16 cellular contexts compared by ENCODE assay signal in genomic region chr11:79077684-79078379, GRCh38.
"Had no signal": no experiment of that assay in that cellular context is flagged by ENCODE, and none has a peak within 500 bp of the region (broad histone marks: within the 10 kb centered on the region; RNA-seq: fewer than 3 reads in every experiment).

No MANE protein-coding gene starts in this region.

- H3K9me3 Mint-ChIP-seq: activated CD4-positive, alpha-beta T cell treated with anti-CD3 and anti-CD28 coated beads, Interleukin-2, amount 10 ng/mL, durations not matched to agents 7 days and 5 days had no signal

- H3K27ac Mint-ChIP-seq: activated CD4-positive, alpha-beta T cell treated with anti-CD3 and anti-CD28 coated beads, Interleukin-2, amount 10 ng/mL, durations not matched to agents 7 days and 5 days; activated naive CD8-positive, alpha-beta T cell had no signal

- H3K4me1 Mint-ChIP-seq: activated CD4-positive, alpha-beta T cell treated with anti-CD3 and anti-CD28 coated beads, Interleukin-2, amount 10 ng/mL, durations not matched to agents 7 days and 5 days had no signal

- H3K4me3 Mint-ChIP-seq: activated CD4-positive, alpha-beta T cell treated with anti-CD3 and anti-CD28 coated beads, Interleukin-2, amount 10 ng/mL, durations not matched to agents 7 days and 5 days; activated naive CD8-positive, alpha-beta T cell had no signal

- DNase-seq: activated CD4-positive, alpha-beta T cell treated with anti-CD3 and anti-CD28 coated beads, Interleukin-2, amount 10 ng/mL, durations not matched to agents 7 days and 5 days; activated CD8-positive, alpha-beta memory T cell treated with anti-CD3 and anti-CD28 coated beads, Interleukin-2, amount 50 U/mL, for 48 hours; activated gamma-delta T cell treated with Interleukin-2 at 50 U/mL for 16 hours; amygdala; brain microvascular endothelial cell; dorsolateral prefrontal cortex; hippocampal formation; posterior cingulate gyrus; right cardiac atrium; stimulated activated CD4-positive, alpha-beta T cell treated with anti-CD3 and anti-CD28 coated beads, Interleukin-4, amount 100 ng/mL, for 24 hours; stimulated activated naive CD4-positive, alpha-beta T cell; tibial artery had no signal

- H3K4me1 ChIP-seq: vagina had no signal

- H3K36me3 Mint-ChIP-seq: activated naive CD8-positive, alpha-beta T cell had no signal

- H3K36me3 ChIP-seq: brain microvascular endothelial cell, tibial artery, vagina had no signal

- ATAC-seq: esophagus mucosa, right cardiac atrium had no signal

- H3K27me3 ChIP-seq: brain microvascular endothelial cell, dorsolateral prefrontal cortex, tibial artery, vagina had no signal

- H3K27ac ChIP-seq: brain microvascular endothelial cell, skin epidermis, tibial artery, vagina had no signal

- H3K27me3 Mint-ChIP-seq: activated CD4-positive, alpha-beta T cell treated with anti-CD3 and anti-CD28 coated beads, Interleukin-2, amount 10 ng/mL, durations not matched to agents 7 days and 5 days had no signal

- H3K9me3 ChIP-seq: tibial artery, vagina had no signal

- H3K4me3 ChIP-seq: dorsolateral prefrontal cortex, skin epidermis, tibial artery, vagina had no signal
